Comparison of ENCODE assay signal across 1 cellular context in the genomic region with DNA sequence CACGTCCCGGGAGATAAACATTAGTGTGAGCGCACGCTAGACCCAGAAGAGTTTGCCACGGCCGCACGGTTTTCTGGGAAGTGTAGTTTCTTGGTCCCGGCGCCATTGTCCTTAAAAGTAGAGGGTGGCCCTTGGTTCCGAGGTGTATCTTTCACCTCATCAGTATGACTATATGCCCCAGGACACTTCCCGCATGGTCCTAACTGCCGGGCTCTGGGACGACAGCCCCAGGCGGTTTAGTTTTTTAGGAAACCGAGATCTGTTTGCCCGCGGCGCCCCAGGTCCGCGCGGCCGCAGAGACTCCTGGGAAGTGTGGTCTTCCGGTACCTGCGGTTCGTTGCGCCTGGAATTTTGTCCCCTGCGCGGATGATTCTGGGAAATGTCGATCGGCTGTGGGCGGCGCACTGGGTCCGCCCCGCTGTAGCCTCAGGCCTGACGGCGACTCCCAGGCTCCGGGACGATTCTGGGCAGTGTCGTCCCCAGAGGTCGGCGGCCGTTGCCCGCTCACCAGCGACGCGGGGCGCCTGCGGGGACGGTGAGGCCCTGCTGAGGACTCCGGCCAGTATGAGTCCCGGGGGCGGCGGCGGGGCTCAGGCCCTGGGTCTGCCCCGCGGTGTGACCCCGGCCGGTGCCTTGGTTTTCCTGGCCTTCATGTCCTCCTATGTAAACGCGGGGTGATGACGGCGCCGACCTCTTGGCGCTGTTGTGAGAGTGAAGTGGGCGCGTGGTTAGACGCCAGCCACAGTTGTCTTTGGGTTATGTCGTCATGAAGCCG.
A peak's percentile ranks its signal among the peaks of the same experiment; 100 is the strongest.
TF ChIP-seq lines count a peak whose summit lies in the region.

A gene (plus strand): TSS at position 418 of the 775 bp plus-strand sequence. CDS start 795 bp downstream, outside the sequence.

TF ChIP-seq in WTC11, 78 proteins besides CTCF, POLR2A, EP300 and RAD21 (continued from another document and continues in another):
- TF ChIP-seq ZNF232 (CRISPR knock-in tag; IDR thresholded peaks at IDR 0.05) (peak; percentile 40; the same call in 1 of the 2 replicates), ESRRA (CRISPR knock-in tag; IDR thresholded peaks at IDR 0.05; ENCODE audit: borderline replicate concordance) (peak; percentile 70; the same call in 1 of the 2 replicates), ZNF138 (CRISPR knock-in tag; conservative IDR thresholded peaks at IDR 0.05) (no peak), ZNF121 (CRISPR knock-in tag; IDR thresholded peaks at IDR 0.05) (no peak), SMAD4 (CRISPR knock-in tag; IDR thresholded peaks at IDR 0.05) (no peak), TP53 (CRISPR knock-in tag; IDR thresholded peaks at IDR 0.05) (no peak), ZNF263 (CRISPR knock-in tag; IDR thresholded peaks at IDR 0.05; ENCODE audit: low read depth) (no peak), NR2C2 (CRISPR knock-in tag; IDR thresholded peaks at IDR 0.05) (no peak), FOXJ3 (CRISPR knock-in tag; IDR thresholded peaks at IDR 0.05; ENCODE audit: borderline replicate concordance) (no peak), RELA (CRISPR knock-in tag; IDR thresholded peaks at IDR 0.05; ENCODE audit: borderline replicate concordance) (no peak), HMGA2 (CRISPR knock-in tag; IDR thresholded peaks at IDR 0.05) (no peak), ZBTB21 (CRISPR knock-in tag; IDR thresholded peaks at IDR 0.05; ENCODE audit: borderline replicate concordance) (peak; percentile 65; the same call in 1 of the 2 replicates), ZNF396 (CRISPR knock-in tag; IDR thresholded peaks at IDR 0.05; ENCODE audit: borderline replicate concordance) (no peak), NFATC4 (CRISPR knock-in tag; IDR thresholded peaks at IDR 0.05) (no peak), IRF2 (CRISPR knock-in tag; IDR thresholded peaks at IDR 0.05; ENCODE audit: borderline replicate concordance, low read depth) (no peak), GRHL2 (CRISPR knock-in tag; IDR thresholded peaks at IDR 0.05; ENCODE audit: insufficient replicate concordance, severe bottlenecking) (no peak), JAZF1 (CRISPR knock-in tag; IDR thresholded peaks at IDR 0.05) (no peak), FOXK1 (CRISPR knock-in tag; IDR thresholded peaks at IDR 0.05) (peak; percentile 92), ETV6 (CRISPR knock-in tag; IDR thresholded peaks at IDR 0.05) (no peak), EMX1 (CRISPR knock-in tag; IDR thresholded peaks at IDR 0.05) (no peak), ZNF671 (CRISPR knock-in tag; IDR thresholded peaks at IDR 0.05) (no peak), TEAD1 (CRISPR knock-in tag; IDR thresholded peaks at IDR 0.05) (peak; percentile 74)
- TF ChIP-seq, protein P1, sequence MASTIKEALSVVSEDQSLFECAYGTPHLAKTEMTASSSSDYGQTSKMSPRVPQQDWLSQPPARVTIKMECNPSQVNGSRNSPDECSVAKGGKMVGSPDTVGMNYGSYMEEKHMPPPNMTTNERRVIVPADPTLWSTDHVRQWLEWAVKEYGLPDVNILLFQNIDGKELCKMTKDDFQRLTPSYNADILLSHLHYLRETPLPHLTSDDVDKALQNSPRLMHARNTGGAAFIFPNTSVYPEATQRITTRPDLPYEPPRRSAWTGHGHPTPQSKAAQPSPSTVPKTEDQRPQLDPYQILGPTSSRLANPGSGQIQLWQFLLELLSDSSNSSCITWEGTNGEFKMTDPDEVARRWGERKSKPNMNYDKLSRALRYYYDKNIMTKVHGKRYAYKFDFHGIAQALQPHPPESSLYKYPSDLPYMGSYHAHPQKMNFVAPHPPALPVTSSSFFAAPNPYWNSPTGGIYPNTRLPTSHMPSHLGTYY (CRISPR knock-in tag; IDR thresholded peaks at IDR 0.05) = no peak
- TF ChIP-seq, protein P2, sequence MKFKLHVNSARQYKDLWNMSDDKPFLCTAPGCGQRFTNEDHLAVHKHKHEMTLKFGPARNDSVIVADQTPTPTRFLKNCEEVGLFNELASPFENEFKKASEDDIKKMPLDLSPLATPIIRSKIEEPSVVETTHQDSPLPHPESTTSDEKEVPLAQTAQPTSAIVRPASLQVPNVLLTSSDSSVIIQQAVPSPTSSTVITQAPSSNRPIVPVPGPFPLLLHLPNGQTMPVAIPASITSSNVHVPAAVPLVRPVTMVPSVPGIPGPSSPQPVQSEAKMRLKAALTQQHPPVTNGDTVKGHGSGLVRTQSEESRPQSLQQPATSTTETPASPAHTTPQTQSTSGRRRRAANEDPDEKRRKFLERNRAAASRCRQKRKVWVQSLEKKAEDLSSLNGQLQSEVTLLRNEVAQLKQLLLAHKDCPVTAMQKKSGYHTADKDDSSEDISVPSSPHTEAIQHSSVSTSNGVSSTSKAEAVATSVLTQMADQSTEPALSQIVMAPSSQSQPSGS (CRISPR knock-in tag; IDR thresholded peaks at IDR 0.05; ENCODE audit: borderline replicate concordance, low read depth) = no peak
- TF ChIP-seq, protein P3, sequence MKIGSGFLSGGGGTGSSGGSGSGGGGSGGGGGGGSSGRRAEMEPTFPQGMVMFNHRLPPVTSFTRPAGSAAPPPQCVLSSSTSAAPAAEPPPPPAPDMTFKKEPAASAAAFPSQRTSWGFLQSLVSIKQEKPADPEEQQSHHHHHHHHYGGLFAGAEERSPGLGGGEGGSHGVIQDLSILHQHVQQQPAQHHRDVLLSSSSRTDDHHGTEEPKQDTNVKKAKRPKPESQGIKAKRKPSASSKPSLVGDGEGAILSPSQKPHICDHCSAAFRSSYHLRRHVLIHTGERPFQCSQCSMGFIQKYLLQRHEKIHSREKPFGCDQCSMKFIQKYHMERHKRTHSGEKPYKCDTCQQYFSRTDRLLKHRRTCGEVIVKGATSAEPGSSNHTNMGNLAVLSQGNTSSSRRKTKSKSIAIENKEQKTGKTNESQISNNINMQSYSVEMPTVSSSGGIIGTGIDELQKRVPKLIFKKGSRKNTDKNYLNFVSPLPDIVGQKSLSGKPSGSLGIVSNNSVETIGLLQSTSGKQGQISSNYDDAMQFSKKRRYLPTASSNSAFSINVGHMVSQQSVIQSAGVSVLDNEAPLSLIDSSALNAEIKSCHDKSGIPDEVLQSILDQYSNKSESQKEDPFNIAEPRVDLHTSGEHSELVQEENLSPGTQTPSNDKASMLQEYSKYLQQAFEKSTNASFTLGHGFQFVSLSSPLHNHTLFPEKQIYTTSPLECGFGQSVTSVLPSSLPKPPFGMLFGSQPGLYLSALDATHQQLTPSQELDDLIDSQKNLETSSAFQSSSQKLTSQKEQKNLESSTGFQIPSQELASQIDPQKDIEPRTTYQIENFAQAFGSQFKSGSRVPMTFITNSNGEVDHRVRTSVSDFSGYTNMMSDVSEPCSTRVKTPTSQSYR (CRISPR knock-in tag; IDR thresholded peaks at IDR 0.05) = no peak
- TF ChIP-seq, protein P4, sequence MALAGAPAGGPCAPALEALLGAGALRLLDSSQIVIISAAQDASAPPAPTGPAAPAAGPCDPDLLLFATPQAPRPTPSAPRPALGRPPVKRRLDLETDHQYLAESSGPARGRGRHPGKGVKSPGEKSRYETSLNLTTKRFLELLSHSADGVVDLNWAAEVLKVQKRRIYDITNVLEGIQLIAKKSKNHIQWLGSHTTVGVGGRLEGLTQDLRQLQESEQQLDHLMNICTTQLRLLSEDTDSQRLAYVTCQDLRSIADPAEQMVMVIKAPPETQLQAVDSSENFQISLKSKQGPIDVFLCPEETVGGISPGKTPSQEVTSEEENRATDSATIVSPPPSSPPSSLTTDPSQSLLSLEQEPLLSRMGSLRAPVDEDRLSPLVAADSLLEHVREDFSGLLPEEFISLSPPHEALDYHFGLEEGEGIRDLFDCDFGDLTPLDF (CRISPR knock-in tag; IDR thresholded peaks at IDR 0.05) = no peak
- TF ChIP-seq, protein P5, sequence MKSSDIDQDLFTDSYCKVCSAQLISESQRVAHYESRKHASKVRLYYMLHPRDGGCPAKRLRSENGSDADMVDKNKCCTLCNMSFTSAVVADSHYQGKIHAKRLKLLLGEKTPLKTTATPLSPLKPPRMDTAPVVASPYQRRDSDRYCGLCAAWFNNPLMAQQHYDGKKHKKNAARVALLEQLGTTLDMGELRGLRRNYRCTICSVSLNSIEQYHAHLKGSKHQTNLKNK (CRISPR knock-in tag; IDR thresholded peaks at IDR 0.05) = no peak
- TF ChIP-seq, protein P6, sequence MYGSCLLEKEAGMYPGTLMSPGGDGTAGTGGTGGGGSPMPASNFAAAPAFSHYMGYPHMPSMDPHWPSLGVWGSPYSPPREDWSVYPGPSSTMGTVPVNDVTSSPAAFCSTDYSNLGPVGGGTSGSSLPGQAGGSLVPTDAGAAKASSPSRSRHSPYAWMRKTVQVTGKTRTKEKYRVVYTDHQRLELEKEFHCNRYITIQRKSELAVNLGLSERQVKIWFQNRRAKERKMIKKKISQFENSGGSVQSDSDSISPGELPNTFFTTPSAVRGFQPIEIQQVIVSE (CRISPR knock-in tag; IDR thresholded peaks at IDR 0.05; ENCODE audit: borderline replicate concordance) = no peak
- TF ChIP-seq, protein P7, sequence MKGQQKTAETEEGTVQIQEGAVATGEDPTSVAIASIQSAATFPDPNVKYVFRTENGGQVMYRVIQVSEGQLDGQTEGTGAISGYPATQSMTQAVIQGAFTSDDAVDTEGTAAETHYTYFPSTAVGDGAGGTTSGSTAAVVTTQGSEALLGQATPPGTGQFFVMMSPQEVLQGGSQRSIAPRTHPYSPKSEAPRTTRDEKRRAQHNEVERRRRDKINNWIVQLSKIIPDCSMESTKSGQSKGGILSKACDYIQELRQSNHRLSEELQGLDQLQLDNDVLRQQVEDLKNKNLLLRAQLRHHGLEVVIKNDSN (CRISPR knock-in tag; IDR thresholded peaks at IDR 0.05) = peak; percentile 37; the same call in 1 of the 2 replicates
- TF ChIP-seq, protein P8, sequence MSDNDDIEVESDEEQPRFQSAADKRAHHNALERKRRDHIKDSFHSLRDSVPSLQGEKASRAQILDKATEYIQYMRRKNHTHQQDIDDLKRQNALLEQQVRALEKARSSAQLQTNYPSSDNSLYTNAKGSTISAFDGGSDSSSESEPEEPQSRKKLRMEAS (CRISPR knock-in tag; IDR thresholded peaks at IDR 0.05) = peak; percentile 76
- TF ChIP-seq, protein P9, sequence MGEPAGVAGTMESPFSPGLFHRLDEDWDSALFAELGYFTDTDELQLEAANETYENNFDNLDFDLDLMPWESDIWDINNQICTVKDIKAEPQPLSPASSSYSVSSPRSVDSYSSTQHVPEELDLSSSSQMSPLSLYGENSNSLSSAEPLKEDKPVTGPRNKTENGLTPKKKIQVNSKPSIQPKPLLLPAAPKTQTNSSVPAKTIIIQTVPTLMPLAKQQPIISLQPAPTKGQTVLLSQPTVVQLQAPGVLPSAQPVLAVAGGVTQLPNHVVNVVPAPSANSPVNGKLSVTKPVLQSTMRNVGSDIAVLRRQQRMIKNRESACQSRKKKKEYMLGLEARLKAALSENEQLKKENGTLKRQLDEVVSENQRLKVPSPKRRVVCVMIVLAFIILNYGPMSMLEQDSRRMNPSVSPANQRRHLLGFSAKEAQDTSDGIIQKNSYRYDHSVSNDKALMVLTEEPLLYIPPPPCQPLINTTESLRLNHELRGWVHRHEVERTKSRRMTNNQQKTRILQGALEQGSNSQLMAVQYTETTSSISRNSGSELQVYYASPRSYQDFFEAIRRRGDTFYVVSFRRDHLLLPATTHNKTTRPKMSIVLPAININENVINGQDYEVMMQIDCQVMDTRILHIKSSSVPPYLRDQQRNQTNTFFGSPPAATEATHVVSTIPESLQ (CRISPR knock-in tag; IDR thresholded peaks at IDR 0.05) = no peak
- TF ChIP-seq, protein P10, sequence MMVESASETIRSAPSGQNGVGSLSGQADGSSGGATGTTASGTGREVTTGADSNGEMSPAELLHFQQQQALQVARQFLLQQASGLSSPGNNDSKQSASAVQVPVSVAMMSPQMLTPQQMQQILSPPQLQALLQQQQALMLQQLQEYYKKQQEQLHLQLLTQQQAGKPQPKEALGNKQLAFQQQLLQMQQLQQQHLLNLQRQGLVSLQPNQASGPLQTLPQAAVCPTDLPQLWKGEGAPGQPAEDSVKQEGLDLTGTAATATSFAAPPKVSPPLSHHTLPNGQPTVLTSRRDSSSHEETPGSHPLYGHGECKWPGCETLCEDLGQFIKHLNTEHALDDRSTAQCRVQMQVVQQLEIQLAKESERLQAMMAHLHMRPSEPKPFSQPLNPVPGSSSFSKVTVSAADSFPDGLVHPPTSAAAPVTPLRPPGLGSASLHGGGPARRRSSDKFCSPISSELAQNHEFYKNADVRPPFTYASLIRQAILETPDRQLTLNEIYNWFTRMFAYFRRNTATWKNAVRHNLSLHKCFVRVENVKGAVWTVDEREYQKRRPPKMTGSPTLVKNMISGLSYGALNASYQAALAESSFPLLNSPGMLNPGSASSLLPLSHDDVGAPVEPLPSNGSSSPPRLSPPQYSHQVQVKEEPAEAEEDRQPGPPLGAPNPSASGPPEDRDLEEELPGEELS (CRISPR knock-in tag; IDR thresholded peaks at IDR 0.05) = no peak; the same call in 1 of the 2 replicates
- TF ChIP-seq, protein P11, sequence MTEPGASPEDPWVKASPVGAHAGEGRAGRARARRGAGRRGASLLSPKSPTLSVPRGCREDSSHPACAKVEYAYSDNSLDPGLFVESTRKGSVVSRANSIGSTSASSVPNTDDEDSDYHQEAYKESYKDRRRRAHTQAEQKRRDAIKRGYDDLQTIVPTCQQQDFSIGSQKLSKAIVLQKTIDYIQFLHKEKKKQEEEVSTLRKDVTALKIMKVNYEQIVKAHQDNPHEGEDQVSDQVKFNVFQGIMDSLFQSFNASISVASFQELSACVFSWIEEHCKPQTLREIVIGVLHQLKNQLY (CRISPR knock-in tag; IDR thresholded peaks at IDR 0.05) = no peak
- TF ChIP-seq, protein P12, sequence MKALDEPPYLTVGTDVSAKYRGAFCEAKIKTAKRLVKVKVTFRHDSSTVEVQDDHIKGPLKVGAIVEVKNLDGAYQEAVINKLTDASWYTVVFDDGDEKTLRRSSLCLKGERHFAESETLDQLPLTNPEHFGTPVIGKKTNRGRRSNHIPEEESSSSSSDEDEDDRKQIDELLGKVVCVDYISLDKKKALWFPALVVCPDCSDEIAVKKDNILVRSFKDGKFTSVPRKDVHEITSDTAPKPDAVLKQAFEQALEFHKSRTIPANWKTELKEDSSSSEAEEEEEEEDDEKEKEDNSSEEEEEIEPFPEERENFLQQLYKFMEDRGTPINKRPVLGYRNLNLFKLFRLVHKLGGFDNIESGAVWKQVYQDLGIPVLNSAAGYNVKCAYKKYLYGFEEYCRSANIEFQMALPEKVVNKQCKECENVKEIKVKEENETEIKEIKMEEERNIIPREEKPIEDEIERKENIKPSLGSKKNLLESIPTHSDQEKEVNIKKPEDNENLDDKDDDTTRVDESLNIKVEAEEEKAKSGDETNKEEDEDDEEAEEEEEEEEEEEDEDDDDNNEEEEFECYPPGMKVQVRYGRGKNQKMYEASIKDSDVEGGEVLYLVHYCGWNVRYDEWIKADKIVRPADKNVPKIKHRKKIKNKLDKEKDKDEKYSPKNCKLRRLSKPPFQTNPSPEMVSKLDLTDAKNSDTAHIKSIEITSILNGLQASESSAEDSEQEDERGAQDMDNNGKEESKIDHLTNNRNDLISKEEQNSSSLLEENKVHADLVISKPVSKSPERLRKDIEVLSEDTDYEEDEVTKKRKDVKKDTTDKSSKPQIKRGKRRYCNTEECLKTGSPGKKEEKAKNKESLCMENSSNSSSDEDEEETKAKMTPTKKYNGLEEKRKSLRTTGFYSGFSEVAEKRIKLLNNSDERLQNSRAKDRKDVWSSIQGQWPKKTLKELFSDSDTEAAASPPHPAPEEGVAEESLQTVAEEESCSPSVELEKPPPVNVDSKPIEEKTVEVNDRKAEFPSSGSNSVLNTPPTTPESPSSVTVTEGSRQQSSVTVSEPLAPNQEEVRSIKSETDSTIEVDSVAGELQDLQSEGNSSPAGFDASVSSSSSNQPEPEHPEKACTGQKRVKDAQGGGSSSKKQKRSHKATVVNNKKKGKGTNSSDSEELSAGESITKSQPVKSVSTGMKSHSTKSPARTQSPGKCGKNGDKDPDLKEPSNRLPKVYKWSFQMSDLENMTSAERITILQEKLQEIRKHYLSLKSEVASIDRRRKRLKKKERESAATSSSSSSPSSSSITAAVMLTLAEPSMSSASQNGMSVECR (CRISPR knock-in tag; IDR thresholded peaks at IDR 0.05; ENCODE audit: borderline replicate concordance) = no peak; the same call in 1 of the 2 replicates
